14 cellular contexts compared by ENCODE assay signal in the genomic region with DNA sequence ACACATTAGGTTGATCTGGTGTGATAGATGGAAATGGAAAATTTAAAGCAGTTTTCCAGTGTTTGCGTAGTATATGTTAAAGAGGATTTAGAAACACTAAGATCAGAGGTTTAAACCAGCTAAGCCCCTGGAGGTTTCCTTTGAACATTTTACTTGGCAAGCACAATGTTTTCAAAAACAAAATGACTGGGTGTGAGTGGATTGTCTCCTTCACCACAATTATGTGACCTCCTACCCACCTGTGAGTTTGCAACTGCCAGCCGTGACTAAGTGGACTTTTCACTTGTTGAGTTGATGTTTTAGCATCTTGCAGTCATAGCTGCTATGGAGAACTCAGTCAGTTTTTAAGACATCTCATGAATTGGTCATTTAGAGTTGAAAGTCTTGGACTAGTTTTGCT. TPM values are rescaled to one million over a fixed set of nuclear protein-coding genes. Genes with fewer than 3 reads are reported as not detected.
DNase-seq lines count a peak whose midpoint lies in the region; ATAC-seq, FAIRE-seq and TF ChIP-seq lines count a peak whose summit lies in the region.
"Had no signal": no experiment of that assay in that cellular context is flagged by ENCODE, and none has a peak within 500 bp of the region (broad histone marks: within the 10 kb centered on the region; RNA-seq: fewer than 3 reads in every experiment).

No MANE protein-coding gene starts in this region.

- peak; percentile 54 for DNase-seq in GM04504 (ENCODE audit: low read depth)
- DNase-seq in PC-3 = peak; percentile 99
- DNase-seq in endothelial cell of umbilical vein (ENCODE audit: low read depth, low spot score) = peak; percentile 91
- DNase-seq in skeletal muscle cell (ENCODE audit: low read depth) = peak; percentile 95
- DNase-seq in activated naive CD4-positive, alpha-beta T cell treated with anti-CD3 and anti-CD28 coated beads, Interleukin-2, amount 50 U/mL, for 16 hours = no peak
- DNase-seq in right lobe of liver = no peak
- DNase-seq: effector memory CD4-positive, alpha-beta T cell; kidney; NCI-H526 had no signal

- H3K27me3 ChIP-seq in PC-3 (ENCODE audit: low read length) (no peaks in the 10 kb centered on the region), endothelial cell of umbilical vein (ENCODE audit: control insufficient read depth in 2 of 2, insufficient read depth in 2 of 2, low read length in 2 of 2) (no peaks in the 10 kb centered on the region), right lobe of liver (no peaks in the 10 kb centered on the region)

- H3K27ac ChIP-seq in PC-3 (ENCODE audit: low read length) (peak overlapping the region; percentile 81), endothelial cell of umbilical vein (ENCODE audit: insufficient read depth, low read depth, low read length) (peak overlapping the region; percentile 93), right lobe of liver (no peak overlapping the region)

- peak; percentile 88 for FAIRE-seq in endothelial cell of umbilical vein (lab: Jason Lieb, UNC)
- FAIRE-seq: kidney, TTC549 had no signal

- no peaks in the 10 kb centered on the region for H3K9me1 ChIP-seq in endothelial cell of umbilical vein (replicated peaks; ENCODE audit: control insufficient read depth, extremely low read depth, insufficient read depth, low read length)

- no peaks in the 10 kb centered on the region for H3K36me3 ChIP-seq in PC-3 (ENCODE audit: low read depth, low read length)
- H3K36me3 ChIP-seq in endothelial cell of umbilical vein (ENCODE audit: control insufficient read depth in 2 of 2, extremely low read depth in 1 of 2, insufficient read depth in 2 of 2, low read length in 2 of 2) = no peaks in the 10 kb centered on the region
- no peaks in the 10 kb centered on the region for H3K36me3 ChIP-seq in right lobe of liver

- H3K79me2 ChIP-seq in PC-3 (ENCODE audit: low read length) = no peaks in the 10 kb centered on the region
- H3K79me2 ChIP-seq in endothelial cell of umbilical vein (ENCODE audit: control insufficient read depth, insufficient read depth, low read length) = no peaks in the 10 kb centered on the region

- intact Hi-C loops in PC-3 (cut with micrococcal nuclease) = loop anchor here (1.0 to 5.0 kb wide), 2 partner anchors 50 to 131 kb away; no protein-coding TSS in a partner anchor
- intact Hi-C loops in endothelial cell of umbilical vein (cut with micrococcal nuclease) = no loop called here
- intact Hi-C loops in right lobe of liver (cut with DNase I) = loop anchor here (5.0 to 10.0 kb wide), 2 partner anchors 319 to 461 kb away; no protein-coding TSS in a partner anchor

- BruUV-seq in PC-3 (replicated peaks; lab: Mats Ljungman, UMichigan) (TSS peak; percentile 82), endothelial cell of umbilical vein (replicated peaks; lab: Mats Ljungman, UMichigan) (TSS peak; percentile 72)

- TF ChIP-seq CTCF in PC-3 (conservative IDR thresholded peaks at IDR 0.05; ENCODE audit: low read depth, low read length) = no peak
- no peak for TF ChIP-seq CTCF in endothelial cell of umbilical vein (IDR thresholded peaks at IDR 0.05; ENCODE audit: extremely low read depth in 1 of 2, insufficient read depth in 1 of 2, low read depth in 1 of 2, low read length in 2 of 2)
- no peak for TF ChIP-seq CTCF in right lobe of liver (IDR thresholded peaks at IDR 0.05)

- ATAC-seq in PC-3 (peak; percentile 79), GM21423 (IDR thresholded peaks at IDR 0.05; ENCODE audit: unreplicated experiment) (no peak), right lobe of liver (no peak), GM18519 (IDR thresholded peaks at IDR 0.05; ENCODE audit: low FRiP score, unreplicated experiment) (no peak)

- POLR2A ChIA-PET in PC-3 (lab: Charles Lee; ENCODE audit: unreplicated experiment) = interaction anchor here (0.5 kb wide), 1 partner anchor 1702 kb away, joined by 3 read pairs; no protein-coding TSS in a partner anchor
- POLR2A ChIA-PET in endothelial cell of umbilical vein (lab: Charles Lee) = interaction anchor here (0.6 to 4.0 kb wide), 4 partner anchors 17 to 311 kb away, joined by 3 to 10 read pairs (median 4); a partner anchor contains a TSS

- H3K9ac ChIP-seq in PC-3 (ENCODE audit: low read length) = peak overlapping the region; percentile 49
- peak overlapping the region; percentile 82 for H3K9ac ChIP-seq in endothelial cell of umbilical vein (replicated peaks; ENCODE audit: extremely low read depth, insufficient read depth, low read length)

- peaks cover 3% of the 10 kb centered on the region for H3F3A ChIP-seq in PC-3 (ENCODE audit: low read length, unreplicated experiment)

- 89% methylated on average over 2 of the region's 2 CpGs for WGBS in right lobe of liver (ENCODE audit: insufficient coverage, low coverage, low lambda C conversion rate, missing lambda C conversion rate)

- H3K4me3 ChIP-seq in PC-3 (ENCODE audit: low read length) = peak overlapping the region; percentile 4; the same call in 1 of the 2 replicates
- peak overlapping the region in 1 of 3 experiments; percentile 15 for H3K4me3 ChIP-seq in endothelial cell of umbilical vein (replicated peaks in 1 of 3; ENCODE audit: insufficient read depth in 1 of 3, low read depth in 1 of 3, low read length in 3 of 3)
- H3K4me3 ChIP-seq in skeletal muscle cell (ENCODE audit: low read depth, low read length) = no peak overlapping the region
- no peak overlapping the region for H3K4me3 ChIP-seq in right lobe of liver

- H3K4me2 ChIP-seq in PC-3 (ENCODE audit: low read length) (peak overlapping the region; percentile 63), endothelial cell of umbilical vein (ENCODE audit: insufficient read depth, low read length) (peak overlapping the region; percentile 80)

- CTCF ChIA-PET in PC-3 (lab: Charles Lee) = interaction anchor here (1.8 kb wide), 1 partner anchor 18 kb away, joined by 8 read pairs; no protein-coding TSS in a partner anchor
- CTCF ChIA-PET in endothelial cell of umbilical vein (lab: Charles Lee) = interaction anchor here (1.3 to 9.7 kb wide), 5 partner anchors 8 to 460 kb away, joined by 4 to 65 read pairs (median 9); a partner anchor contains a TSS

- TF ChIP-seq POLR2A in endothelial cell of umbilical vein (IDR thresholded peaks at IDR 0.05; ENCODE audit: low read depth, low read length) (peak; percentile 76), right lobe of liver (IDR thresholded peaks at IDR 0.05) (no peak)

- H4K20me1 ChIP-seq in PC-3 (ENCODE audit: low read length) (no peaks in the 10 kb centered on the region), endothelial cell of umbilical vein (replicated peaks; ENCODE audit: control insufficient read depth, extremely low read depth, insufficient read depth, low read length) (no peaks in the 10 kb centered on the region)

- H3K9me2 ChIP-seq in PC-3 (replicated peaks; ENCODE audit: low read length) = no peaks in the 10 kb centered on the region

- H3K4me1 ChIP-seq in PC-3 (ENCODE audit: insufficient read depth, low read length) (peaks cover 49% of the 10 kb centered on the region), endothelial cell of umbilical vein (ENCODE audit: control insufficient read depth, extremely low read depth, insufficient read depth, low read length) (peaks cover 57% of the 10 kb centered on the region), right lobe of liver (no peaks in the 10 kb centered on the region)

- H2AFZ ChIP-seq in PC-3 (ENCODE audit: low read length) (no peak overlapping the region), endothelial cell of umbilical vein (ENCODE audit: low read depth, low read length) (no peak overlapping the region)

- H3K9me3 ChIP-seq in PC-3 (ENCODE audit: low read length) (no peaks in the 10 kb centered on the region), endothelial cell of umbilical vein (replicated peaks; ENCODE audit: control insufficient read depth, insufficient read depth, low read length) (no peaks in the 10 kb centered on the region), right lobe of liver (no peaks in the 10 kb centered on the region)

- dilution Hi-C loops in endothelial cell of umbilical vein (cut with MboI; ENCODE audit: extremely low pct_ligation_motif_present, low sequenced_read_pairs) = loop anchor here (25.0 kb wide), 1 partner anchor 206 kb away; a partner anchor contains a TSS

TF ChIP-seq in endothelial cell of umbilical vein, 7 proteins besides CTCF, POLR2A, EP300 and RAD21:
- TF ChIP-seq POLR2AphosphoS5 (IDR thresholded peaks at IDR 0.05; ENCODE audit: insufficient read depth, low read depth, low read length) (peak; percentile 93), EZH2 (IDR thresholded peaks at IDR 0.05; ENCODE audit: borderline replicate concordance, low read depth, low read length, severe bottlenecking) (no peak), GATA2 (IDR thresholded peaks at IDR 0.05; ENCODE audit: insufficient read depth, insufficient read length, low read depth, low read length) (peak; percentile 74), JUN (IDR thresholded peaks at IDR 0.05; ENCODE audit: borderline replicate concordance, insufficient read depth, insufficient read length, low read depth) (peak; percentile 57), FOS (IDR thresholded peaks at IDR 0.05; ENCODE audit: borderline replicate concordance, insufficient read depth, low read length) (peak; percentile 92), MYC (IDR thresholded peaks at IDR 0.05; ENCODE audit: low read depth, low read length) (peak; percentile 49)
- TF ChIP-seq, protein P1, sequence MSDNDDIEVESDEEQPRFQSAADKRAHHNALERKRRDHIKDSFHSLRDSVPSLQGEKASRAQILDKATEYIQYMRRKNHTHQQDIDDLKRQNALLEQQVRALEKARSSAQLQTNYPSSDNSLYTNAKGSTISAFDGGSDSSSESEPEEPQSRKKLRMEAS (IDR thresholded peaks at IDR 0.05; ENCODE audit: insufficient read depth, insufficient read length) = no peak

RNA-seq across cellular contexts. Expression of a gene that starts 4.7 kb away (rescaled TPM):
- total RNA-seq in PC-3 (2014; rRNA removed) (0.62 TPM in 1 of 2 replicates, not detected in the other), endothelial cell of umbilical vein (4.5 and 9.0 TPM in 2 replicates), right lobe of liver (not detected)
- polyA plus RNA-seq in endothelial cell of umbilical vein = 1.9 and 3.7 TPM in 2 replicates
- 8.6 and 9.5 TPM in 2 replicates for polyA plus RNA-seq in endothelial cell of umbilical vein (2011; cell fraction: cytosol; rRNA removed)
- 14.6 and 22.8 TPM in 2 replicates for polyA plus RNA-seq in endothelial cell of umbilical vein (2011; cell fraction: nucleus; rRNA removed)
- polyA plus RNA-seq in endothelial cell of umbilical vein (2012) = 3.3 and 5.7 TPM in 2 replicates
- polyA minus RNA-seq in endothelial cell of umbilical vein = 2.8 and 4.0 TPM in 2 replicates
- polyA minus RNA-seq in endothelial cell of umbilical vein (2011; cell fraction: cytosol; rRNA and poly(A)+ RNA removed) = not detected
- 18.8 and 25.0 TPM in 2 replicates for polyA minus RNA-seq in endothelial cell of umbilical vein (2011; cell fraction: nucleus; rRNA and poly(A)+ RNA removed)
- total RNA-seq: activated T-helper 1 cell treated with anti-CD3 and anti-CD28 coated beads, Interleukin-12 subunit alpha, Interleukin-12 subunit beta, Interleukin-2, Interleukin-4 antibody, amounts not matched to agents 30 ng/mL and 10 ng/mL and 1 ng/mL, durations not matched to agents 14 hours and 24 hours and 36 hours; omental fat pad had no signal

Comparison
In these comparisons a context has a peak if more than half of its experiments do, and no peak if none do; other contexts are left out.
1. DNase-seq: peak in GM04504 (single experiment), PC-3 (single experiment), endothelial cell of umbilical vein (single experiment) and skeletal muscle cell (single experiment); none in activated naive CD4-positive, alpha-beta T cell treated with anti-CD3 and anti-CD28 coated beads, Interleukin-2, amount 50 U/mL, for 16 hours (single experiment) and right lobe of liver (0 of 3).
2. H3K27ac ChIP-seq: peak in PC-3 (single experiment) and endothelial cell of umbilical vein (single experiment); none in right lobe of liver (0 of 3).